10 cellular contexts compared by ENCODE assay signal in genomic region chr3:143831998-143832397, GRCh38. TPM values are rescaled to one million over a fixed set of nuclear protein-coding genes. Genes with fewer than 3 reads are reported as not detected.
DNase-seq lines count a peak whose midpoint lies in the region; ATAC-seq lines count a peak whose summit lies in the region.
"Had no signal": no experiment of that assay in that cellular context is flagged by ENCODE, and none has a peak within 500 bp of the region (broad histone marks: within the 10 kb centered on the region; RNA-seq: fewer than 3 reads in every experiment).

No MANE protein-coding gene starts in this region.

- peak overlapping the region; percentile 62 to 82 for H3K27ac Mint-ChIP-seq in natural killer cell treated with Interleukin-12 subunit alpha and Interleukin-12 subunit beta and Interleukin-15 and Interleukin-18, amount 100 ng/mL, for 72 hours

- H3K27me3 Mint-ChIP-seq in natural killer cell treated with Interleukin-12 subunit alpha and Interleukin-12 subunit beta and Interleukin-15 and Interleukin-18, amount 100 ng/mL, for 72 hours, result no peaks in the 10 kb centered on the region

- H3K36me3 Mint-ChIP-seq in natural killer cell treated with Interleukin-12 subunit alpha and Interleukin-12 subunit beta and Interleukin-15 and Interleukin-18, amount 100 ng/mL, for 72 hours, result peaks cover 19% of the 10 kb centered on the region

- peak overlapping the region; percentile 72 for H3K4me3 Mint-ChIP-seq in natural killer cell treated with Interleukin-12 subunit alpha and Interleukin-12 subunit beta and Interleukin-15 and Interleukin-18, amount 100 ng/mL, for 72 hours
- H3K4me3 Mint-ChIP-seq: H9 had no signal

- H3K9me3 Mint-ChIP-seq in natural killer cell treated with Interleukin-12 subunit alpha and Interleukin-12 subunit beta and Interleukin-15 and Interleukin-18, amount 100 ng/mL, for 72 hours, result no peaks in the 10 kb centered on the region
- H3K9me3 Mint-ChIP-seq: H9 had no signal

- intact Hi-C loops in Right ventricle myocardium superior (cut with DNase I), result no loop called here

- no peak for DNase-seq in natural killer cell treated with Interleukin-12 subunit alpha and Interleukin-12 subunit beta and Interleukin-15 and Interleukin-18, amount 100 ng/mL, for 72 hours (ENCODE audit: low spot score)
- DNase-seq in NCI-H1048 (lab: John Stamatoyannopoulos, UW) (no peak), COLO829 (ENCODE audit: low spot score) (no peak), Right ventricle myocardium superior (no peak)
- DNase-seq: DMS53, H9, NCI-H748 treated with DMSO at 0.1 percent for 48 hours had no signal

- H3K4me1 Mint-ChIP-seq in natural killer cell treated with Interleukin-12 subunit alpha and Interleukin-12 subunit beta and Interleukin-15 and Interleukin-18, amount 100 ng/mL, for 72 hours (ENCODE audit: low read depth in 2 of 2), result peaks cover 33 to 36% of the 10 kb centered on the region in 2 donors
- H3K4me1 Mint-ChIP-seq: H9 had no signal

- ATAC-seq in GM19023 (IDR thresholded peaks at IDR 0.05; ENCODE audit: unreplicated experiment) (peak; percentile 77), GM21717 (IDR thresholded peaks at IDR 0.05; ENCODE audit: unreplicated experiment) (peak; percentile 78), HG03175 (IDR thresholded peaks at IDR 0.05; ENCODE audit: unreplicated experiment) (peak; percentile 85), Right ventricle myocardium superior (ENCODE audit: poor library complexity) (no peak)
- peak; percentile 71 to 77 for ATAC-seq in natural killer cell treated with Interleukin-12 subunit alpha and Interleukin-12 subunit beta and Interleukin-15 and Interleukin-18, amount 100 ng/mL, for 72 hours

RNA-seq across cellular contexts. Expression of gene SLC9A9, which starts 16.3 kb away (rescaled TPM):
- total RNA-seq in natural killer cell treated with Interleukin-12 subunit alpha and Interleukin-12 subunit beta and Interleukin-15 and Interleukin-18, amount 100 ng/mL, for 72 hours, result 10 to 100 TPM; 11.0 to 11.9 TPM
- total RNA-seq in Right ventricle myocardium superior, result 7.2 TPM
